Comparison of ENCODE assay signal across 7 cellular contexts in genomic region chr12:48998497-48999353, GRCh38. TPM values are rescaled to one million over a fixed set of nuclear protein-coding genes. Genes with fewer than 3 reads are reported as not detected.
DNase-seq lines count a peak whose midpoint lies in the region; ATAC-seq and TF ChIP-seq lines count a peak whose summit lies in the region.
"Had no signal": no experiment of that assay in that cellular context is flagged by ENCODE, and none has a peak within 500 bp of the region (broad histone marks: within the 10 kb centered on the region; RNA-seq: fewer than 3 reads in every experiment).

No MANE protein-coding gene starts in this region.

- H3K4me1 Mint-ChIP-seq in IgD-negative memory B cell = peaks cover 14 to 19% (median 15%) of the 10 kb centered on the region in 3 donors
- peaks cover 5% of the 10 kb centered on the region for H3K4me1 Mint-ChIP-seq in progenitor cell of endocrine pancreas (ENCODE audit: low read depth)

- H3K36me3 Mint-ChIP-seq in IgD-negative memory B cell (peaks cover 10% of the 10 kb centered on the region), progenitor cell of endocrine pancreas (ENCODE audit: insufficient read depth) (peaks cover 14% of the 10 kb centered on the region)

- H3K9me3 Mint-ChIP-seq in IgD-negative memory B cell (no peaks in the 10 kb centered on the region), progenitor cell of endocrine pancreas (ENCODE audit: low read depth) (no peaks in the 10 kb centered on the region)

- TF ChIP-seq CTCF in GM10266 (IDR thresholded peaks at IDR 0.05; ENCODE audit: control insufficient read depth, insufficient read depth, low read depth, missing control alignments) (no peak), coronary artery (IDR thresholded peaks at IDR 0.05) (no peak), progenitor cell of endocrine pancreas (IDR thresholded peaks at IDR 0.05; ENCODE audit: unreplicated experiment) (no peak)

- DNase-seq in GM10266 (ENCODE audit: extremely low spot score) = peak; percentile 70
- DNase-seq in coronary artery (ENCODE audit: low spot score) = no peak
- no peak for DNase-seq in progenitor cell of endocrine pancreas (ENCODE audit: low spot score, unreplicated experiment)
- DNase-seq in T-helper 9 cell = no peak

- H3K27ac Mint-ChIP-seq in IgD-negative memory B cell (peak overlapping the region in 2 of 3 donors; percentile 20 to 49), progenitor cell of endocrine pancreas (no peak overlapping the region)

- peaks cover 28% of the 10 kb centered on the region for H3K27me3 Mint-ChIP-seq in IgD-negative memory B cell
- peaks cover 62% of the 10 kb centered on the region for H3K27me3 Mint-ChIP-seq in progenitor cell of endocrine pancreas

- no peak for ATAC-seq in HG03432 (IDR thresholded peaks at IDR 0.05; ENCODE audit: unreplicated experiment)

- H3K4me3 Mint-ChIP-seq in IgD-negative memory B cell (peak overlapping the region; percentile 72 to 92 (median 82)), progenitor cell of endocrine pancreas (ENCODE audit: low read depth) (peak overlapping the region; percentile 52)

- peak overlapping the region; percentile 72 for H3K4me3 ChIP-seq in coronary artery

- H3K27ac ChIP-seq in coronary artery = no peak overlapping the region

RNA-seq across cellular contexts. Expression of gene DDN, which starts 0.5 kb away (rescaled TPM):
- not detected for polyA plus RNA-seq in IgD-negative memory B cell
- total RNA-seq in progenitor cell of endocrine pancreas = 0.40 and 0.57 TPM in 2 replicates

RNA-seq across cellular contexts. Expression of gene PRKAG1, which starts 19.9 kb away (rescaled TPM):
- polyA plus RNA-seq in IgD-negative memory B cell = 45.6 TPM
- 52.7 and 59.4 TPM in 2 replicates for total RNA-seq in progenitor cell of endocrine pancreas

RNA-seq across cellular contexts. Expression of gene WNT1, which starts 20.6 kb away (rescaled TPM):
- polyA plus RNA-seq in IgD-negative memory B cell = 0.19 TPM
- total RNA-seq in progenitor cell of endocrine pancreas = not detected in 2 replicates
- total RNA-seq: T-helper 2 cell treated with Interferon-gamma antibody and Interleukin-4, amounts not matched to agents 100 ng/mL and 5 ng/mL, for 36 hours had no signal

RNA-seq across cellular contexts. Expression of gene WNT10B, which starts 27.2 kb away (rescaled TPM):
- not detected for polyA plus RNA-seq in IgD-negative memory B cell
- 0.17 TPM in 1 of 2 replicates, not detected in the other for total RNA-seq in progenitor cell of endocrine pancreas

RNA-seq across cellular contexts. Expression of gene ARF3, which starts 41.4 kb away (rescaled TPM):
- 20.2 TPM for polyA plus RNA-seq in IgD-negative memory B cell
- total RNA-seq in progenitor cell of endocrine pancreas = 135 and 149 TPM in 2 replicates
